8 cellular contexts compared by ENCODE assay signal in genomic region chr4:82797048-82797590, GRCh38. TPM values are rescaled to one million over a fixed set of nuclear protein-coding genes. Genes with fewer than 3 reads are reported as not detected.
DNase-seq lines count a peak whose midpoint lies in the region; ATAC-seq, FAIRE-seq and TF ChIP-seq lines count a peak whose summit lies in the region.

No MANE protein-coding gene starts in this region.

- H3K27me3 ChIP-seq in HCT116 (ENCODE audit: insufficient read depth, low read length) (no peaks in the 10 kb centered on the region), bronchial epithelial cell (ENCODE audit: control insufficient read depth, insufficient read depth, low read length) (no peaks in the 10 kb centered on the region)

- TF ChIP-seq CTCF in AG10803 (conservative IDR thresholded peaks at IDR 0.05; ENCODE audit: low read length) (no peak), HCT116 (IDR thresholded peaks at IDR 0.05 in 2 of 3, conservative IDR thresholded peaks at IDR 0.05 in 1 of 3; ENCODE audit: borderline replicate concordance in 1 of 3, insufficient read depth in 1 of 3, low read depth in 2 of 3, low read length in 2 of 3) (no peak), bronchial epithelial cell (IDR thresholded peaks at IDR 0.05; ENCODE audit: insufficient read depth, low read length, severe bottlenecking) (no peak), GM10248 (IDR thresholded peaks at IDR 0.05; ENCODE audit: control extremely low read depth, extremely low read depth, low read depth, missing control alignments) (no peak)

- H3K4me3 ChIP-seq in AG10803 (ENCODE audit: low read length) (peak overlapping the region; percentile 77), HCT116 (replicated peaks in 1 of 2; ENCODE audit: low read depth in 1 of 2, low read length in 2 of 2) (peak overlapping the region; percentile 64 to 80), bronchial epithelial cell (ENCODE audit: low read depth, low read length) (peak overlapping the region; percentile 54), mesodermal cell (ENCODE audit: extremely low read depth, insufficient read depth, low read length, poor library complexity, severe bottlenecking) (peak overlapping the region; percentile 58)

- peaks cover 13 to 25% of the 10 kb centered on the region in 2 experiments; a peak in 3 of 4 replicates for H3K4me1 ChIP-seq in HCT116 (ENCODE audit: control insufficient read depth in 1 of 2, insufficient read depth in 2 of 2, low read length in 2 of 2)
- peaks cover 17% of the 10 kb centered on the region for H3K4me1 ChIP-seq in mesodermal cell (ENCODE audit: control insufficient read depth, insufficient read depth, low read length, poor library complexity, severe bottlenecking)

- TF ChIP-seq RAD21 in HCT116 (IDR thresholded peaks at IDR 0.05; ENCODE audit: low read depth) = no peak

- H3K9ac ChIP-seq in HCT116 (ENCODE audit: low read length) = peak overlapping the region; percentile 60; the same call in 1 of the 2 replicates

- no peak for TF ChIP-seq POLR2A in HCT116 (IDR thresholded peaks at IDR 0.05; ENCODE audit: borderline replicate concordance, extremely low read depth, insufficient read depth, insufficient read length)

- BruUV-seq in HCT116 (replicated peaks; lab: Mats Ljungman, UMichigan) = no TSS peak

- DNase-seq in AG10803 (ENCODE audit: low read depth) (no peak), HCT116 (ENCODE audit: low read depth, low spot score) (no peak), bronchial epithelial cell (ENCODE audit: low read depth) (no peak), ureter (ENCODE audit: low spot score) (no peak), HTR-8/SVneo (ENCODE audit: insufficient read length, low spot score) (no peak), Ammon's horn (ENCODE audit: low spot score) (no peak), GM10248 (ENCODE audit: extremely low spot score) (no peak)

- peaks cover 18% of the 10 kb centered on the region; the same call in 1 of the 2 replicates for H3K79me2 ChIP-seq in HCT116 (ENCODE audit: insufficient read depth, low read length)

- POLR2A ChIA-PET in HCT116 (lab: Charles Lee) (no interaction called here), GM10248 (lab: Yijun Ruan, JAX) (no interaction called here)

- no peaks in the 10 kb centered on the region; the same call in 1 of the 2 replicates for H4K20me1 ChIP-seq in HCT116 (ENCODE audit: insufficient read depth)

- no peak for ATAC-seq in HCT116

- RAD21 ChIA-PET in HCT116 (lab: Charles Lee; ENCODE audit: low non-redundant PET in 1 of 2, low total read pairs in 2 of 2, uncharacterized antibody in 2 of 2, unreplicated experiment in 2 of 2) = no interaction called here

- intact Hi-C loops in HCT116 (cut with micrococcal nuclease) = loop anchor here (5.0 kb wide), 1 partner anchor 425 kb away; the partner anchor contains the start of gene HNRNPD

- no peaks in the 10 kb centered on the region for H3K36me3 ChIP-seq in HCT116 (ENCODE audit: control insufficient read depth in 1 of 2, insufficient read depth in 2 of 2, low read length in 2 of 2)
- H3K36me3 ChIP-seq in bronchial epithelial cell (ENCODE audit: control insufficient read depth, insufficient read depth, low read length) = no peaks in the 10 kb centered on the region
- H3K36me3 ChIP-seq in mesodermal cell (ENCODE audit: control insufficient read depth, insufficient read depth, low read length) = no peaks in the 10 kb centered on the region

- 0 to 4% methylated on average over 8 to 14 of the region's 14 CpGs for WGBS in mesodermal cell (ENCODE audit: insufficient coverage in 2 of 2), 2 experiments

- CTCF ChIA-PET in HCT116 (lab: Charles Lee) = no interaction called here
- CTCF ChIA-PET in GM10248 (lab: Yijun Ruan, JAX) = interaction anchor here (0.7 to 1.2 kb wide), 2 partner anchors 12 to 26 kb away, joined by 3 to 7 read pairs; no protein-coding TSS in a partner anchor

- H3K4me2 ChIP-seq in HCT116 (ENCODE audit: low read length) = peak overlapping the region; percentile 92

- H2AFZ ChIP-seq in HCT116 (ENCODE audit: low read depth, low read length, poor library complexity, severe bottlenecking) = no peak overlapping the region

- H3K9me3 ChIP-seq in HCT116 (ENCODE audit: control insufficient read depth in 1 of 2, insufficient read depth in 1 of 2, low read depth in 1 of 2, low read length in 2 of 2) (no peaks in the 10 kb centered on the region), mesodermal cell (ENCODE audit: control insufficient read depth, low read length) (no peaks in the 10 kb centered on the region)

- H3K27ac ChIP-seq in HCT116 (ENCODE audit: low read depth, low read length) (no peak overlapping the region), mesodermal cell (ENCODE audit: low read depth, low read length, severe bottlenecking) (no peak overlapping the region)

- no peak for FAIRE-seq in bronchial epithelial cell (lab: Jason Lieb, UNC)
- FAIRE-seq in HTR-8/SVneo (lab: Jason Lieb, UNC) = no peak

- no peaks in the 10 kb centered on the region for H3K9me2 ChIP-seq in HCT116 (ENCODE audit: insufficient read depth)

TF ChIP-seq in HCT116, 20 proteins besides CTCF, POLR2A, EP300 and RAD21:
- no peak for TF ChIP-seq ZFX (IDR thresholded peaks at IDR 0.05)
- TF ChIP-seq REST (IDR thresholded peaks at IDR 0.05; ENCODE audit: low read depth) = no peak
- no peak for TF ChIP-seq SRF (IDR thresholded peaks at IDR 0.05; ENCODE audit: low read depth)
- no peak for TF ChIP-seq ZBTB33 (IDR thresholded peaks at IDR 0.05; ENCODE audit: extremely low read depth, insufficient replicate concordance, low read length)
- no peak for TF ChIP-seq CBX3 (IDR thresholded peaks at IDR 0.05; ENCODE audit: low read depth)
- TF ChIP-seq ELF1 (IDR thresholded peaks at IDR 0.05; ENCODE audit: borderline replicate concordance, low read depth) = no peak
- no peak for TF ChIP-seq ZNF274 (IDR thresholded peaks at IDR 0.05; ENCODE audit: low read depth, low read length)

RNA-seq across cellular contexts. Expression of gene SCD5, which starts 1.5 kb away (rescaled TPM):
- total RNA-seq in HCT116 (2021; ENCODE audit: unreplicated experiment) (21.7 TPM), bronchial epithelial cell (1.3 and 4.2 TPM in 2 replicates), ureter (7.3 TPM)
- polyA plus RNA-seq in HCT116 (2012) = 6.2 and 8.5 TPM in 2 replicates
- polyA plus RNA-seq in mesodermal cell (2013, experiment 1 of 2) = 7.5 TPM
- polyA plus RNA-seq in mesodermal cell (2013, experiment 2 of 2) = 6.6 TPM
